Comparison of ENCODE assay signal across 1 cellular context in the genomic region with DNA sequence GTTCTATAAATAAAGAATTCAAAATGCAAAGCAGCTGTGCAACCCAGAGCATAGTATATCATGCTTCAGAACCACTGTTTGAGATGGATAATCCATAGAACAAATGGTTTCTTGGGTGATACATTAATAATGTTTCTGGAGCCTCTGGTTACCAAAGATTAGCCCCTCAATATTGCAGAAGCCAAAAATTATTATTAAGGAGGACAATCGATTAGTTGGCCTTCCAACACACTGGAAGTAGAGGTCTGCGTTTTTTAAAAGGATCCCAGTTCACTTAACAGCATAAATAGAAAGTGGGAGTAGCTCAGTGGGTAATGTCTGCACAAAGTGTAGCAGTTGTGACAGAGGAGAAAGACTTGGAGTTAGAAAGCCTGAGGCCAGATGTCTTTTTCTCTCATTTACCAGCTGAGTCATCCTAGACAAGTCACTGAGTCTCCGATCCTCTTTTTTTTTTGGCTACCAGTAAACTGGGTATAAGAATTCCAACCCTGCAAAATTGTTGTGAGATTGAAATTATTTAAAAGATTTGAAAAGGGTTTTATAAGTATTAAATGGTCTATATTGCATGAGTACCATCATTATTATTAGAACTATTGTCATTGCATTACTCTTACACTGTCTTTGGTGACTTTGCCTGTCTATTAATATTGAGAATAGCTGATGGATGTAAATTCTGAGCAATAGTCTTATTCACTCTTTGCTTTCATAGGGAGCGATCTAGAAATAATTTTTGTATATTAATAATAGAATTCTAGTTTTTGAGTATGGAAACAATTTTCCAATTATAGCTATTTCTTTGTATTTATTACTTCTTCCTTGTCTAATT.
TF ChIP-seq lines count a peak whose summit lies in the region.

No MANE protein-coding gene starts in this region.

TF ChIP-seq in GM23338, 12 proteins besides CTCF, POLR2A, EP300 and RAD21 (continued from another document):
- TF ChIP-seq, protein P1, sequence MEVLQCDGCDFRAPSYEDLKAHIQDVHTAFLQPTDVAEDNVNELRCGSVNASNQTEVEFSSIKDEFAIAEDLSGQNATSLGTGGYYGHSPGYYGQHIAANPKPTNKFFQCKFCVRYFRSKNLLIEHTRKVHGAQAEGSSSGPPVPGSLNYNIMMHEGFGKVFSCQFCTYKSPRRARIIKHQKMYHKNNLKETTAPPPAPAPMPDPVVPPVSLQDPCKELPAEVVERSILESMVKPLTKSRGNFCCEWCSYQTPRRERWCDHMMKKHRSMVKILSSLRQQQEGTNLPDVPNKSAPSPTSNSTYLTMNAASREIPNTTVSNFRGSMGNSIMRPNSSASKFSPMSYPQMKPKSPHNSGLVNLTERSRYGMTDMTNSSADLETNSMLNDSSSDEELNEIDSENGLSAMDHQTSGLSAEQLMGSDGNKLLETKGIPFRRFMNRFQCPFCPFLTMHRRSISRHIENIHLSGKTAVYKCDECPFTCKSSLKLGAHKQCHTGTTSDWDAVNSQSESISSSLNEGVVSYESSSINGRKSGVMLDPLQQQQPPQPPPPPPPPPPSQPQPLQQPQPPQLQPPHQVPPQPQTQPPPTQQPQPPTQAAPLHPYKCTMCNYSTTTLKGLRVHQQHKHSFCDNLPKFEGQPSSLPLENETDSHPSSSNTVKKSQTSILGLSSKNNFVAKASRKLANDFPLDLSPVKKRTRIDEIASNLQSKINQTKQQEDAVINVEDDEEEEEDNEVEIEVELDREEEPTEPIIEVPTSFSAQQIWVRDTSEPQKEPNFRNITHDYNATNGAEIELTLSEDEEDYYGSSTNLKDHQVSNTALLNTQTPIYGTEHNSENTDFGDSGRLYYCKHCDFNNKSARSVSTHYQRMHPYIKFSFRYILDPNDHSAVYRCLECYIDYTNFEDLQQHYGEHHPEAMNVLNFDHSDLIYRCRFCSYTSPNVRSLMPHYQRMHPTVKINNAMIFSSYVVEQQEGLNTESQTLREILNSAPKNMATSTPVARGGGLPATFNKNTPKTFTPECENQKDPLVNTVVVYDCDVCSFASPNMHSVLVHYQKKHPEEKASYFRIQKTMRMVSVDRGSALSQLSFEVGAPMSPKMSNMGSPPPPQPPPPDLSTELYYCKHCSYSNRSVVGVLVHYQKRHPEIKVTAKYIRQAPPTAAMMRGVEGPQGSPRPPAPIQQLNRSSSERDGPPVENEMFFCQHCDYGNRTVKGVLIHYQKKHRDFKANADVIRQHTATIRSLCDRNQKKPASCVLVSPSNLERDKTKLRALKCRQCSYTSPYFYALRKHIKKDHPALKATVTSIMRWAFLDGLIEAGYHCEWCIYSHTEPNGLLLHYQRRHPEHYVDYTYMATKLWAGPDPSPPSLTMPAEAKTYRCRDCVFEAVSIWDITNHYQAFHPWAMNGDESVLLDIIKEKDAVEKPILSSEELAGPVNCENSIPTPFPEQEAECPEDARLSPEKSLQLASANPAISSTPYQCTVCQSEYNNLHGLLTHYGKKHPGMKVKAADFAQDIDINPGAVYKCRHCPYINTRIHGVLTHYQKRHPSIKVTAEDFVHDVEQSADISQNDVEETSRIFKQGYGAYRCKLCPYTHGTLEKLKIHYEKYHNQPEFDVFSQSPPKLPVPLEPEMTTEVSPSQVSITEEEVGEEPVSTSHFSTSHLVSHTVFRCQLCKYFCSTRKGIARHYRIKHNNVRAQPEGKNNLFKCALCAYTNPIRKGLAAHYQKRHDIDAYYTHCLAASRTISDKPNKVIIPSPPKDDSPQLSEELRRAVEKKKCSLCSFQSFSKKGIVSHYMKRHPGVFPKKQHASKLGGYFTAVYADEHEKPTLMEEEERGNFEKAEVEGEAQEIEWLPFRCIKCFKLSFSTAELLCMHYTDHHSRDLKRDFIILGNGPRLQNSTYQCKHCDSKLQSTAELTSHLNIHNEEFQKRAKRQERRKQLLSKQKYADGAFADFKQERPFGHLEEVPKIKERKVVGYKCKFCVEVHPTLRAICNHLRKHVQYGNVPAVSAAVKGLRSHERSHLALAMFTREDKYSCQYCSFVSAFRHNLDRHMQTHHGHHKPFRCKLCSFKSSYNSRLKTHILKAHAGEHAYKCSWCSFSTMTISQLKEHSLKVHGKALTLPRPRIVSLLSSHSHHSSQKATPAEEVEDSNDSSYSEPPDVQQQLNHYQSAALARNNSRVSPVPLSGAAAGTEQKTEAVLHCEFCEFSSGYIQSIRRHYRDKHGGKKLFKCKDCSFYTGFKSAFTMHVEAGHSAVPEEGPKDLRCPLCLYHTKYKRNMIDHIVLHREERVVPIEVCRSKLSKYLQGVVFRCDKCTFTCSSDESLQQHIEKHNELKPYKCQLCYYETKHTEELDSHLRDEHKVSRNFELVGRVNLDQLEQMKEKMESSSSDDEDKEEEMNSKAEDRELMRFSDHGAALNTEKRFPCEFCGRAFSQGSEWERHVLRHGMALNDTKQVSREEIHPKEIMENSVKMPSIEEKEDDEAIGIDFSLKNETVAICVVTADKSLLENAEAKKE (CRISPR knock-in tag; IDR thresholded peaks at IDR 0.05), result no peak
- TF ChIP-seq, protein P2, sequence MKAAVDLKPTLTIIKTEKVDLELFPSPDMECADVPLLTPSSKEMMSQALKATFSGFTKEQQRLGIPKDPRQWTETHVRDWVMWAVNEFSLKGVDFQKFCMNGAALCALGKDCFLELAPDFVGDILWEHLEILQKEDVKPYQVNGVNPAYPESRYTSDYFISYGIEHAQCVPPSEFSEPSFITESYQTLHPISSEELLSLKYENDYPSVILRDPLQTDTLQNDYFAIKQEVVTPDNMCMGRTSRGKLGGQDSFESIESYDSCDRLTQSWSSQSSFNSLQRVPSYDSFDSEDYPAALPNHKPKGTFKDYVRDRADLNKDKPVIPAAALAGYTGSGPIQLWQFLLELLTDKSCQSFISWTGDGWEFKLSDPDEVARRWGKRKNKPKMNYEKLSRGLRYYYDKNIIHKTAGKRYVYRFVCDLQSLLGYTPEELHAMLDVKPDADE (IDR thresholded peaks at IDR 0.05), result no peak
- TF ChIP-seq CREB1 (CRISPR knock-in tag; IDR thresholded peaks at IDR 0.05; ENCODE audit: low read depth), result no peak
- no peak for TF ChIP-seq STAT1 (IDR thresholded peaks at IDR 0.05; ENCODE audit: unreplicated experiment)
- TF ChIP-seq NANOG (IDR thresholded peaks at IDR 0.05; ENCODE audit: borderline replicate concordance), result no peak
- no peak for TF ChIP-seq JUNB (IDR thresholded peaks at IDR 0.05; ENCODE audit: unreplicated experiment)
- TF ChIP-seq ZNF114 (CRISPR knock-in tag; IDR thresholded peaks at IDR 0.05), result no peak
- no peak for TF ChIP-seq EZH2 (IDR thresholded peaks at IDR 0.05; ENCODE audit: low read depth, unreplicated experiment)
- TF ChIP-seq POLR2AphosphoS5 (IDR thresholded peaks at IDR 0.05; ENCODE audit: low read depth), result no peak
TF ChIP-seq in GM23338: peak in this region for 0.
